In the genomic region with DNA sequence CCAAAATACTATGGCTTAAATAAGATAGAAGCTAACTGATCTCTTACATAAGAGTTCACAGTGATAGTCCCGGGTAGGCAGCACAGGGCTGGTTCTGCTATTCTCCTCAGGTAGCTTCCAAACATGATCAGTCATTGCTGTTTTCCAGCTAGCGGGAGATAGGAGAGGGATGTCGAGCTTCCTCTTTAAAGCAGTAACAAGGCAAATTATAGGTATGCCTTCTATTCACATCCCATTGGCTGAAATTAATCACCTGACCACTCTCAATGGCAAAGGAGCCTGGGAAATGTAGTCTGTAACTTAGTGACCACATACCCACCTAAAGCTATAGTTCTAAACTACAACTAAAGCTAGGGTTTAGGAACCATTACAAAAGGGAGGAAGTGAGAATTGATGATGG, we compare ENCODE assay signal across 8 cellular contexts. TPM values are rescaled to one million over a fixed set of nuclear protein-coding genes. Genes with fewer than 3 reads are reported as not detected.
DNase-seq lines count a peak whose midpoint lies in the region; ATAC-seq and TF ChIP-seq lines count a peak whose summit lies in the region.

No MANE protein-coding gene starts in this region.

- no peak overlapping the region for H3K18ac ChIP-seq in mesendoderm (ENCODE audit: low read length)

- POLR2A ChIA-PET in OCI-LY7 (lab: Charles Lee): interaction anchor here (0.7 to 1.3 kb wide), 4 partner anchors 9 to 220 kb away, joined by 3 to 4 read pairs (median 4); no protein-coding TSS in a partner anchor

- H3K79me2 ChIP-seq in GM23338 (replicated peaks; ENCODE audit: insufficient read depth) (no peaks in the 10 kb centered on the region), OCI-LY7 (ENCODE audit: insufficient read depth, low read depth, low read length) (no peaks in the 10 kb centered on the region), mesendoderm (ENCODE audit: control insufficient read depth, insufficient read depth, low read length) (no peaks in the 10 kb centered on the region)

- peaks cover 4% of the 10 kb centered on the region for H3K27me3 Mint-ChIP-seq in GM23338 (ENCODE audit: insufficient read depth, low read depth, poor library complexity)

- H2BK120ac ChIP-seq in mesendoderm (ENCODE audit: low read depth, low read length): no peak overlapping the region

- H3K4me1 ChIP-seq in GM23338 (ENCODE audit: insufficient read depth): no peaks in the 10 kb centered on the region
- no peaks in the 10 kb centered on the region for H3K4me1 ChIP-seq in OCI-LY7 (ENCODE audit: insufficient read depth, low read length, poor library complexity, severe bottlenecking)
- H3K4me1 ChIP-seq in mesendoderm (ENCODE audit: control insufficient read depth, low read depth, low read length): no peaks in the 10 kb centered on the region
- H3K4me1 ChIP-seq in ascending aorta: no peaks in the 10 kb centered on the region

- BruUV-seq in OCI-LY7 (replicated peaks; lab: Mats Ljungman, UMichigan): no TSS peak

- H3K4me1 Mint-ChIP-seq in GM23338: peaks cover 3% of the 10 kb centered on the region; the same call in 1 of the 3 replicates

- no peaks in the 10 kb centered on the region for H3K9me2 ChIP-seq in GM23338 (ENCODE audit: insufficient read depth)
- H3K9me2 ChIP-seq in OCI-LY7 (ENCODE audit: insufficient read depth, low read length): no peaks in the 10 kb centered on the region

- no peaks in the 10 kb centered on the region for H3F3A ChIP-seq in GM23338 (replicated peaks; ENCODE audit: low read depth)

- intact Hi-C loops in OCI-LY7 (cut with micrococcal nuclease; ENCODE audit: unreplicated experiment) (no loop called here), ascending aorta (cut with DNase I) (no loop called here)

- no CpG with 5 or more reads among the region's 3 CpGs for WGBS in mesendoderm (ENCODE audit: extremely low coverage, insufficient coverage, low lambda C conversion rate)

- no peaks in the 10 kb centered on the region for H3K79me1 ChIP-seq in mesendoderm (ENCODE audit: low read length)

- H3K9ac ChIP-seq in mesendoderm (ENCODE audit: low read length): no peak overlapping the region

- H4K8ac ChIP-seq in mesendoderm (ENCODE audit: low read depth, low read length): no peak overlapping the region

- H3K9me3 Mint-ChIP-seq in GM23338: no peaks in the 10 kb centered on the region

- H3K27ac ChIP-seq in GM23338 (ENCODE audit: low read depth) (no peak overlapping the region), OCI-LY7 (ENCODE audit: low read depth, low read length, poor library complexity, severe bottlenecking) (no peak overlapping the region), mesendoderm (ENCODE audit: low read depth, low read length) (no peak overlapping the region), ascending aorta (no peak overlapping the region)

- no peak for TF ChIP-seq CTCF in GM23338 (conservative IDR thresholded peaks at IDR 0.05; ENCODE audit: low read depth in 2 of 2)
- no peak for TF ChIP-seq CTCF in OCI-LY7 (conservative IDR thresholded peaks at IDR 0.05; ENCODE audit: low read length)
- TF ChIP-seq CTCF in ascending aorta (IDR thresholded peaks at IDR 0.05): no peak

- no peak overlapping the region for H4K5ac ChIP-seq in mesendoderm (ENCODE audit: low read length)

- CTCF ChIA-PET in OCI-LY7 (lab: Charles Lee; ENCODE audit: unreplicated experiment): no interaction called here

- DNase-seq in stimulated activated naive CD4-positive, alpha-beta T cell (lab: John Stamatoyannopoulos, UW): peak in 5 of 6 experiments; percentile 5 to 46 (median 17)
- no peak for DNase-seq in stimulated activated naive CD4-positive, alpha-beta T cell treated with Interleukin-2 at 50 U/mL for 16 hours (lab: John Stamatoyannopoulos, UW)
- DNase-seq in GM23338 (ENCODE audit: low spot score): peak; percentile 93
- DNase-seq in HuH-7 (ENCODE audit: low spot score): peak; percentile 57
- DNase-seq in OCI-LY7 (ENCODE audit: low spot score): peak; percentile 81
- DNase-seq in central memory CD4-positive, alpha-beta T cell: peak; percentile 55
- DNase-seq in mesendoderm: peak; percentile 92
- no peak for DNase-seq in ascending aorta (ENCODE audit: low spot score in 2 of 2)

- no peak overlapping the region for H2AK5ac ChIP-seq in mesendoderm (ENCODE audit: low read length)

- H3K36me3 ChIP-seq in GM23338 (ENCODE audit: insufficient read depth) (no peaks in the 10 kb centered on the region), OCI-LY7 (ENCODE audit: insufficient read depth, low read length) (no peaks in the 10 kb centered on the region), mesendoderm (ENCODE audit: control insufficient read depth, insufficient read depth, low read length) (no peaks in the 10 kb centered on the region), ascending aorta (no peaks in the 10 kb centered on the region)

- H3K9me3 ChIP-seq in OCI-LY7 (ENCODE audit: low read length): no peaks in the 10 kb centered on the region
- no peaks in the 10 kb centered on the region for H3K9me3 ChIP-seq in ascending aorta

- no peaks in the 10 kb centered on the region for H3K36me3 Mint-ChIP-seq in GM23338 (ENCODE audit: low read depth)

- peak overlapping the region; percentile 74 for H3K4me3 Mint-ChIP-seq in GM23338

- no peak overlapping the region for H3K23ac ChIP-seq in mesendoderm (ENCODE audit: low read length)

- H3K56ac ChIP-seq in mesendoderm (ENCODE audit: low read length): no peak overlapping the region

- H2AFZ ChIP-seq in GM23338: no peak overlapping the region
- H2AFZ ChIP-seq in OCI-LY7 (ENCODE audit: low read length): peak overlapping the region; percentile 98

- no peak overlapping the region for H2BK15ac ChIP-seq in mesendoderm (replicated peaks; ENCODE audit: low read depth)

- H3K4me3 ChIP-seq in GM23338 (peak overlapping the region; percentile 24; the same call in 1 of the 2 replicates), OCI-LY7 (ENCODE audit: low read depth, low read length, poor library complexity, severe bottlenecking) (peak overlapping the region; percentile 50), mesendoderm (ENCODE audit: low read length) (no peak overlapping the region), ascending aorta (no peak overlapping the region)

- ATAC-seq in GM23338: peak; percentile 99

- H4K20me1 ChIP-seq in GM23338 (replicated peaks; ENCODE audit: insufficient read depth) (no peaks in the 10 kb centered on the region), OCI-LY7 (ENCODE audit: insufficient read depth, low read length) (no peaks in the 10 kb centered on the region)

- H3K4ac ChIP-seq in mesendoderm (ENCODE audit: low read depth, low read length): no peak overlapping the region

- H2BK5ac ChIP-seq in mesendoderm (ENCODE audit: low read length): no peak overlapping the region

- H3K27me3 ChIP-seq in GM23338 (ENCODE audit: insufficient read depth): no peaks in the 10 kb centered on the region
- no peaks in the 10 kb centered on the region for H3K27me3 ChIP-seq in mesendoderm (ENCODE audit: insufficient read depth, low read length, poor library complexity)
- H3K27me3 ChIP-seq in ascending aorta: no peaks in the 10 kb centered on the region

- peak overlapping the region; percentile 80; the same call in 1 of the 2 replicates for H3K27ac Mint-ChIP-seq in GM23338

- peak overlapping the region; percentile 50 for H3K4me2 ChIP-seq in GM23338
- H3K4me2 ChIP-seq in OCI-LY7 (ENCODE audit: low read length): peak overlapping the region; percentile 70
- H3K4me2 ChIP-seq in mesendoderm (ENCODE audit: low read length): no peak overlapping the region

TF ChIP-seq in GM23338, 12 proteins besides CTCF, POLR2A, EP300 and RAD21:
- TF ChIP-seq JUNB (IDR thresholded peaks at IDR 0.05; ENCODE audit: unreplicated experiment) (no peak), ZNF331 (CRISPR knock-in tag; IDR thresholded peaks at IDR 0.05; ENCODE audit: low read depth) (no peak)
- TF ChIP-seq, protein P1, sequence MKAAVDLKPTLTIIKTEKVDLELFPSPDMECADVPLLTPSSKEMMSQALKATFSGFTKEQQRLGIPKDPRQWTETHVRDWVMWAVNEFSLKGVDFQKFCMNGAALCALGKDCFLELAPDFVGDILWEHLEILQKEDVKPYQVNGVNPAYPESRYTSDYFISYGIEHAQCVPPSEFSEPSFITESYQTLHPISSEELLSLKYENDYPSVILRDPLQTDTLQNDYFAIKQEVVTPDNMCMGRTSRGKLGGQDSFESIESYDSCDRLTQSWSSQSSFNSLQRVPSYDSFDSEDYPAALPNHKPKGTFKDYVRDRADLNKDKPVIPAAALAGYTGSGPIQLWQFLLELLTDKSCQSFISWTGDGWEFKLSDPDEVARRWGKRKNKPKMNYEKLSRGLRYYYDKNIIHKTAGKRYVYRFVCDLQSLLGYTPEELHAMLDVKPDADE (IDR thresholded peaks at IDR 0.05): peak; percentile 71

RNA-seq across cellular contexts. Expression of a gene that starts 34.5 kb away (rescaled TPM):
- total RNA-seq in GM23338 (2014; rRNA removed; shearing (Covaris generic)): 53.3 and 83.8 TPM in 2 replicates
- 113 and 119 TPM in 2 replicates for polyA plus RNA-seq in GM23338 (2016; fragmentation: Nextera tagmentation; extraction: Ambion mirVana)
- total RNA-seq in OCI-LY7 (2014; rRNA removed; shearing (Covaris generic)): 83.0 and 97.5 TPM in 2 replicates
- total RNA-seq in OCI-LY7 (2022): 97.9 and 104 TPM in 2 replicates
- 71.4 TPM for polyA plus RNA-seq in mesendoderm (2013, experiment 1 of 2)
- 69.7 TPM for polyA plus RNA-seq in mesendoderm (2013, experiment 2 of 2)
- 2.4 TPM for total RNA-seq in ascending aorta

Comparison
In these comparisons a context has a peak if more than half of its experiments do, and no peak if none do; other contexts are left out.
1. DNase-seq: peak in stimulated activated naive CD4-positive, alpha-beta T cell (5 of 6), GM23338 (single experiment), HuH-7 (single experiment), OCI-LY7 (single experiment), central memory CD4-positive, alpha-beta T cell (single experiment) and mesendoderm (single experiment); none in stimulated activated naive CD4-positive, alpha-beta T cell treated with Interleukin-2 at 50 U/mL for 16 hours (single experiment) and ascending aorta (0 of 2).
2. H3K4me3 ChIP-seq: peak in GM23338 (single experiment) and OCI-LY7 (single experiment); none in mesendoderm (single experiment) and ascending aorta (0 of 2).
3. RNA of a gene that starts 34.5 kb away (total RNA-seq): 83.0 to 104 TPM in OCI-LY7 and 53.3 to 83.8 TPM in GM23338; 2.4 TPM in ascending aorta (single experiment); every median in the first group is over 10 times any median in the second.